23 cellular contexts compared by ENCODE assay signal in the genomic region with DNA sequence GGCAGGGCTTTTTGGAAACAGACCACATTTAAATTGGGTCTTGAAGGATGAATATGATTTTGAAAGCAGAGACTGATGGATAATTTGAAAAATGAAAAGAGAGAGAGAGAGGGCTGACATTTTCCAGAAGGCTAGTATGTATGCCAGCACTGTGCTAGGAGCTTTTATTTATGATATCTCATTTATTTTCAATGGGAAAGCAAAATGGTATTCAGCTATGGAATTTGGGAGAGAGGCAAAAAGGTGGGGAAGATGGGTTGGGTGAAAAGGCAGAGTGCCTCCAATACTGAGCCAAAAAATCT.
"Had no signal": no experiment of that assay in that cellular context is flagged by ENCODE, and none has a peak within 500 bp of the region (broad histone marks: within the 10 kb centered on the region; RNA-seq: fewer than 3 reads in every experiment).

No MANE protein-coding gene starts in this region.

- DNase-seq: activated B cell treated with CpG ODN at 0.5 μM for 24 hours; activated CD4-positive, alpha-beta memory T cell treated with anti-CD3 and anti-CD28 coated beads for 36 hours; activated CD4-positive, alpha-beta T cell treated with anti-CD3 and anti-CD28 coated beads for 1 hour; activated CD4-positive, alpha-beta T cell treated with anti-CD3 and anti-CD28 coated beads, Interleukin-2, amount 10 ng/mL, durations not matched to agents 7 days and 5 days; activated CD8-positive, alpha-beta memory T cell treated with anti-CD3 and anti-CD28 coated beads for 24 hours; activated gamma-delta T cell; activated naive CD4-positive, alpha-beta T cell treated with anti-CD3 and anti-CD28 coated beads for 36 hours; activated T-cell treated with anti-CD3 and anti-CD28 coated beads, Interleukin-2, amount 50 U/mL, for 4 hours; anterior cingulate cortex; caudate nucleus; MG63; MV-4-11; NCI-H1092 treated with DMSO at 0.1 percent for 48 hours; NCI-H1417 treated with DMSO at 0.1 percent for 48 hours; NCI-H1694; NCI-H2029; NCI-H345; NCI-H510A; NCI-H526 treated with DMSO at 0.1 percent for 48 hours; NCI-H82; RPMI8226 had no signal

- H3K27me3 ChIP-seq: MG63 had no signal

- H3K9me3 ChIP-seq: MG63 had no signal

- ATAC-seq: activated T-cell treated with anti-CD3 and anti-CD28 coated beads, Interleukin-2, amount 50 U/mL, for 4 hours; Panc1; Right ventricle myocardium inferior had no signal

- H3K4me3 ChIP-seq: MG63 had no signal

- H3K36me3 ChIP-seq: MG63 had no signal
